In the genomic region with DNA sequence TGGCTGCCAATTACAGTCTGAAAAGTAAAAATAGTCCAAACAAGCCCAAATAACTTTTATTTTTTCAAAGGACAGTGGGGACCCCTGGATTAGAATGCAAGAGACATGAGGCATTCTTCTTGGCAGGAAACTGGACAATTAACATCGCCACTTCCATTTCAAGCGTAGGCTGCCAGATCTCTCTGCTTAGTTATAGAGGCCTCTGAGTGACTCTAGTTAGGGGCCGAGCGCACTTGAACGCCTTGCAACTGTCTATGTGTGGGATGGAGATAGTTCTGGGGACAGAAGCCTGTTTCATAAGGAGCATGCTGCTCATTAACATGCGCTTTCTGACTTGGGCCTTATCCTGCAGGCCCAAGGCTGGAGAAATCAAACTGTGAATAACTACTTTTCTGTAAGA, we compare ENCODE assay signal across 12 cellular contexts.
A peak's percentile ranks its signal among the peaks of the same experiment; 100 is the strongest.
DNase-seq lines count a peak whose midpoint lies in the region; ATAC-seq, FAIRE-seq and TF ChIP-seq lines count a peak whose summit lies in the region.
"Had no signal": no experiment of that assay in that cellular context is flagged by ENCODE, and none has a peak within 500 bp of the region (broad histone marks: within the 10 kb centered on the region; RNA-seq: fewer than 3 reads in every experiment).

No MANE protein-coding gene starts in this region.

- TF ChIP-seq CTCF in breast epithelium (IDR thresholded peaks at IDR 0.05): no peak
- TF ChIP-seq CTCF in mammary epithelial cell (conservative IDR thresholded peaks at IDR 0.05 in 1 of 2, IDR thresholded peaks at IDR 0.05 in 1 of 2; ENCODE audit: extremely low read depth in 1 of 2, insufficient read depth in 1 of 2, low read depth in 1 of 2, low read length in 2 of 2): no peak
- no peak for TF ChIP-seq CTCF in glutamatergic neuron (IDR thresholded peaks at IDR 0.05; ENCODE audit: partially characterized antibody, unreplicated experiment)
- no peak for TF ChIP-seq CTCF in osteocyte (IDR thresholded peaks at IDR 0.05)
- no peak for TF ChIP-seq CTCF in GM20000 (IDR thresholded peaks at IDR 0.05; ENCODE audit: extremely low read depth, missing control alignments)

- intact Hi-C loops in breast epithelium (cut with DNase I; ENCODE audit: low total_unique reads) (no loop called here), mammary epithelial cell (cut with micrococcal nuclease) (no loop called here)

- H3K9me3 Mint-ChIP-seq in glutamatergic neuron (ENCODE audit: unreplicated experiment): no peaks in the 10 kb centered on the region
- H3K9me3 Mint-ChIP-seq in osteocyte (ENCODE audit: unreplicated experiment): no peaks in the 10 kb centered on the region

- CTCF ChIA-PET in mammary epithelial cell (lab: Charles Lee; ENCODE audit: low non-redundant PET): no interaction called here

- DNase-seq in breast epithelium (ENCODE audit: low spot score in 2 of 2): no peak
- no peak for DNase-seq in mammary epithelial cell
- DNase-seq in glutamatergic neuron: no peak
- DNase-seq in osteocyte (ENCODE audit: extremely low spot score, unreplicated experiment): no peak
- DNase-seq in SJCRH30: no peak
- DNase-seq in GM20000 (ENCODE audit: low spot score): no peak
- DNase-seq in GM12892 (ENCODE audit: insufficient read length): no peak
- DNase-seq: activated gamma-delta T cell treated with Interleukin-2 at 50 U/mL for 16 hours, T-helper 1 cell had no signal

- H3K4me1 Mint-ChIP-seq in glutamatergic neuron (ENCODE audit: low read depth, unreplicated experiment): peaks cover 7% of the 10 kb centered on the region
- peaks cover 63% of the 10 kb centered on the region for H3K4me1 Mint-ChIP-seq in osteocyte (ENCODE audit: unreplicated experiment)

- no peak overlapping the region for H3K4me3 Mint-ChIP-seq in glutamatergic neuron (ENCODE audit: unreplicated experiment)
- no peak overlapping the region for H3K4me3 Mint-ChIP-seq in osteocyte (ENCODE audit: unreplicated experiment)

- FAIRE-seq in GM12892 (lab: Jason Lieb, UNC): no peak
- FAIRE-seq: D721Med had no signal

- H3K27me3 Mint-ChIP-seq in glutamatergic neuron (ENCODE audit: unreplicated experiment) (no peaks in the 10 kb centered on the region), osteocyte (ENCODE audit: unreplicated experiment) (no peaks in the 10 kb centered on the region)

- peaks cover 42% of the 10 kb centered on the region for H3K79me2 ChIP-seq in mammary epithelial cell (ENCODE audit: insufficient read depth, low read length)

- WGBS in mammary epithelial cell (ENCODE audit: low coverage, missing lambda C conversion rate): 76% methylated on average over 6 of the region's 6 CpGs

- no peaks in the 10 kb centered on the region for H4K20me1 ChIP-seq in mammary epithelial cell (ENCODE audit: insufficient read depth, low read length)

- TF ChIP-seq POLR2A in breast epithelium (IDR thresholded peaks at IDR 0.05): no peak
- no peak for TF ChIP-seq POLR2A in GM12892 (IDR thresholded peaks at IDR 0.05; ENCODE audit: low read depth, low read length)

- H3K9ac ChIP-seq in mammary epithelial cell (ENCODE audit: insufficient read depth, low read length): no peak overlapping the region

- no peaks in the 10 kb centered on the region for H3K36me3 ChIP-seq in breast epithelium
- peaks cover 11% of the 10 kb centered on the region for H3K36me3 ChIP-seq in mammary epithelial cell (ENCODE audit: insufficient read depth, low read length)
- H3K36me3 ChIP-seq in SJCRH30: peaks cover 44% of the 10 kb centered on the region

- H3K36me3 Mint-ChIP-seq in glutamatergic neuron (ENCODE audit: unreplicated experiment): no peaks in the 10 kb centered on the region
- peaks cover 42% of the 10 kb centered on the region for H3K36me3 Mint-ChIP-seq in osteocyte (ENCODE audit: unreplicated experiment)

- H3K4me3 ChIP-seq in breast epithelium: no peak overlapping the region
- no peak overlapping the region for H3K4me3 ChIP-seq in mammary epithelial cell (replicated peaks in 1 of 3; ENCODE audit: insufficient read depth in 1 of 3, low read depth in 2 of 3, low read length in 3 of 3)
- no peak overlapping the region for H3K4me3 ChIP-seq in SJCRH30

- H3K27ac Mint-ChIP-seq in glutamatergic neuron (ENCODE audit: unreplicated experiment) (peak overlapping the region; percentile 29), osteocyte (ENCODE audit: unreplicated experiment) (peak overlapping the region; percentile 53)

- dilution Hi-C loops in mammary epithelial cell (cut with HindIII; ENCODE audit: low sequenced_read_pairs): loop anchor here (5.0 kb wide), 1 partner anchor 42 kb away; no protein-coding TSS in a partner anchor

- H3K4me1 ChIP-seq in breast epithelium: peaks cover 6 to 8% of the 10 kb centered on the region in 2 donors
- H3K4me1 ChIP-seq in mammary epithelial cell (ENCODE audit: insufficient read depth, low read length): peaks cover 15% of the 10 kb centered on the region
- no peaks in the 10 kb centered on the region for H3K4me1 ChIP-seq in SJCRH30

- H3K27me3 ChIP-seq in breast epithelium: no peaks in the 10 kb centered on the region
- H3K27me3 ChIP-seq in mammary epithelial cell (ENCODE audit: insufficient read depth, low read length): no peaks in the 10 kb centered on the region
- H3K27me3 ChIP-seq in SJCRH30: no peaks in the 10 kb centered on the region

- H3K9me3 ChIP-seq in breast epithelium (no peaks in the 10 kb centered on the region), mammary epithelial cell (replicated peaks; ENCODE audit: insufficient read depth, low read length) (no peaks in the 10 kb centered on the region), SJCRH30 (replicated peaks) (no peaks in the 10 kb centered on the region; the same call in 1 of the 2 replicates)

- ATAC-seq in HG02798 (IDR thresholded peaks at IDR 0.05; ENCODE audit: poor library complexity, unreplicated experiment): no peak

- H2AFZ ChIP-seq in mammary epithelial cell (ENCODE audit: low read depth, low read length): no peak overlapping the region

- H3K27ac ChIP-seq in breast epithelium (peak overlapping the region; percentile 77 to 82), mammary epithelial cell (ENCODE audit: insufficient read depth, low read depth, low read length) (no peak overlapping the region), SJCRH30 (no peak overlapping the region)
- H3K27ac ChIP-seq: 22Rv1 had no signal

- BruUV-seq in mammary epithelial cell (replicated peaks; lab: Mats Ljungman, UMichigan): no TSS peak

- in situ Hi-C loops in mammary epithelial cell (cut with MboI; ENCODE audit: low sequenced_read_pairs in 2 of 2): no loop called here

- H3K4me2 ChIP-seq in mammary epithelial cell (ENCODE audit: insufficient read depth, low read depth, low read length): no peak overlapping the region

Comparison
In these comparisons a context has a peak if more than half of its experiments do, and no peak if none do; other contexts are left out.
1. H3K27ac ChIP-seq: peak in breast epithelium (2 of 2); none in mammary epithelial cell (single experiment) and SJCRH30 (single experiment).